8 cellular contexts compared by ENCODE assay signal in the genomic region with DNA sequence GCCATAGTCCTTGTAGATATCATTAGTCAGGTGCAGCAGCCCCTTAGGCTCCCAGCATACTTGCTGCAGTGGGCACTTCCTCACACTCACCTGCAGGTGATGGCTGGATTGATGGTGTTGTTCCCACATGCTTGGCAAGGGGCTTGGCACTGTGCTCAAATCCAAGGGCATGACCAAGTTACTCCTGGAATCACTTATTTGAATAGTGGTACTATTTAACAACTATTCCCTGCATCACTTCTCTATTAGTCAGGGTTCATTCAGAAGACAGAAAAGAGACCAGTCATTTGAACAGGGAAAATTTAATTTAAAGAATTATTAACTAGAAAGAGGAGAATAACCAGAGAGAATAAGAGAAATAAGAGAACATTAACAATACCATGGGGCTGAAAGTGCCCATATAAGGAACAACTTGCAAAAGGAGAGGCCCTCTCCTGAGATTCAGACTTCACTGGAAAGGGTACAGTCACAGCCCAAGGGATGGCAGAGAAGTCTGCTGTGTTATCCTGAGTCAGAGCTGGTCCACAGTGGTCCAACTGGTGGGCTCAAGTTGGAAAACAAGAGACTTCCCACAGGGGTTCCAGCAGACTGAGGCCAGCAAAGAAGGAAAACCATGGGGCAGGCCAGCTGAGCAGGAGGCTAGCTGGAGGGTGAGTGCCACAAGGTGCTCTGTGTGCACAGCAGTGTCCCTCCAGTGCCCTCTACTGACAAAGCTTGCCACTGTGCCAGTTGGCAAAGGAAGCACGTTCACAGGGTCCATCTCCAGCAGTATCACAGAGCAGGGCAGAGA. TPM values are rescaled to one million over a fixed set of nuclear protein-coding genes. Genes with fewer than 3 reads are reported as not detected.
DNase-seq lines count a peak whose midpoint lies in the region; ATAC-seq and TF ChIP-seq lines count a peak whose summit lies in the region.

No MANE protein-coding gene starts in this region.

- H3K36me3 ChIP-seq in IMR-90 (ENCODE audit: control insufficient read depth, insufficient read depth, low read length), result no peaks in the 10 kb centered on the region
- no peaks in the 10 kb centered on the region for H3K36me3 ChIP-seq in SJSA1

- no peak overlapping the region for H3K23ac ChIP-seq in IMR-90 (ENCODE audit: low read depth, low read length)

- H3K9me1 ChIP-seq in IMR-90 (ENCODE audit: insufficient read depth, low read length), result no peaks in the 10 kb centered on the region

- no peak overlapping the region for H4K5ac ChIP-seq in IMR-90 (ENCODE audit: low read depth, low read length)

- 0% methylated on average over 1 of the region's 1 CpG; no CpG with 5 or more reads in 1 of the 2 experiments for WGBS in IMR-90 (ENCODE audit: extremely low coverage in 2 of 2, insufficient read length in 1 of 2), 2 experiments

- peak; percentile 68 for DNase-seq in EL
- DNase-seq in IMR-90, result peak; percentile 35
- peak; percentile 44 to 72 for DNase-seq in SJSA1 (ENCODE audit: low read depth in 1 of 2, low spot score in 2 of 2)
- DNase-seq in central memory CD4-positive, alpha-beta T cell, result peak; percentile 6
- DNase-seq in kidney tubule cell (ENCODE audit: low spot score), result peak; percentile 98
- DNase-seq in stimulated activated naive CD8-positive, alpha-beta T cell treated with anti-CD3 and anti-CD28 coated beads, Interleukin-15, amount 100 ng/mL, for 72 hours, result peak in 1 of 2 donors; percentile 34
- no peak for DNase-seq in NCI-H187 treated with DMSO at 0.1 percent for 48 hours (lab: John Stamatoyannopoulos, UW)

- ATAC-seq in GM21367 (IDR thresholded peaks at IDR 0.05; ENCODE audit: unreplicated experiment) (peak; percentile 74), IMR-90 (ENCODE audit: low read depth) (peak; percentile 87)
- peak; percentile 89 for ATAC-seq in stimulated activated naive CD8-positive, alpha-beta T cell treated with anti-CD3 and anti-CD28 coated beads, Interleukin-15, amount 100 ng/mL, for 72 hours

- TF ChIP-seq POLR2A in IMR-90 (IDR thresholded peaks at IDR 0.05; ENCODE audit: low read depth, low read length), result no peak

- H3K4me1 ChIP-seq in IMR-90 (ENCODE audit: control insufficient read depth, insufficient read depth, low read length), result no peaks in the 10 kb centered on the region
- H3K4me1 ChIP-seq in SJSA1 (replicated peaks), result no peaks in the 10 kb centered on the region

- H2AFZ ChIP-seq in IMR-90 (replicated peaks; ENCODE audit: low read length, poor library complexity), result peak overlapping the region; percentile 16

- no peak overlapping the region for H3K4me3 ChIP-seq in IMR-90 (ENCODE audit: insufficient read depth, low read depth, low read length)
- H3K4me3 ChIP-seq in SJSA1, result no peak overlapping the region

- intact Hi-C loops in IMR-90 (cut with micrococcal nuclease), result loop anchor here (5.0 kb wide), 1 partner anchor 133 kb away; no protein-coding TSS in a partner anchor

- H3K4me2 ChIP-seq in IMR-90 (ENCODE audit: low read depth, low read length), result no peak overlapping the region

- H3K4me3 Mint-ChIP-seq in stimulated activated naive CD8-positive, alpha-beta T cell treated with anti-CD3 and anti-CD28 coated beads, Interleukin-15, amount 100 ng/mL, for 72 hours, result no peak overlapping the region

- H3K27ac Mint-ChIP-seq in stimulated activated naive CD8-positive, alpha-beta T cell treated with anti-CD3 and anti-CD28 coated beads, Interleukin-15, amount 100 ng/mL, for 72 hours, result no peak overlapping the region

- H2BK15ac ChIP-seq in IMR-90 (ENCODE audit: low read depth, low read length), result no peak overlapping the region

- no peak overlapping the region for H2AK5ac ChIP-seq in IMR-90 (ENCODE audit: low read depth, low read length)

- no peak overlapping the region for H3K4ac ChIP-seq in IMR-90 (ENCODE audit: low read depth, low read length)

- TF ChIP-seq RAD21 in IMR-90 (IDR thresholded peaks at IDR 0.05; ENCODE audit: low read length), result peak; percentile 36; the same call in 1 of the 2 replicates

- no peak overlapping the region for H3K14ac ChIP-seq in IMR-90 (replicated peaks; ENCODE audit: low read depth, low read length)

- H3K9me3 ChIP-seq in IMR-90 (ENCODE audit: control insufficient read depth, insufficient read depth, low read length) (no peaks in the 10 kb centered on the region), SJSA1 (replicated peaks) (no peaks in the 10 kb centered on the region)

- dilution Hi-C loops in IMR-90 (cut with HindIII; ENCODE audit: low sequenced_read_pairs, unreplicated experiment), result no loop called here

- no peak overlapping the region for H3K56ac ChIP-seq in IMR-90 (ENCODE audit: extremely low read depth, insufficient read depth, low read length)

- H3K27ac ChIP-seq in IMR-90 (ENCODE audit: insufficient read depth, low read length) (no peak overlapping the region), SJSA1 (no peak overlapping the region)

- TF ChIP-seq CTCF in IMR-90 (conservative IDR thresholded peaks at IDR 0.05; ENCODE audit: low read depth, low read length), result peak; percentile 39

- no peak overlapping the region for H3K9ac ChIP-seq in IMR-90 (ENCODE audit: low read depth, low read length)

- H4K8ac ChIP-seq in IMR-90 (ENCODE audit: low read depth in 2 of 2, low read length in 2 of 2), result no peak overlapping the region

- H4K91ac ChIP-seq in IMR-90 (ENCODE audit: insufficient read depth, low read depth, low read length), result no peak overlapping the region

- H3K4me1 Mint-ChIP-seq in stimulated activated naive CD8-positive, alpha-beta T cell treated with anti-CD3 and anti-CD28 coated beads, Interleukin-15, amount 100 ng/mL, for 72 hours, result no peaks in the 10 kb centered on the region

- no peaks in the 10 kb centered on the region for H4K20me1 ChIP-seq in IMR-90 (ENCODE audit: insufficient read depth, low read length)

- H3K27me3 Mint-ChIP-seq in stimulated activated naive CD8-positive, alpha-beta T cell treated with anti-CD3 and anti-CD28 coated beads, Interleukin-15, amount 100 ng/mL, for 72 hours, result peaks cover 18% of the 10 kb centered on the region

- H2BK20ac ChIP-seq in IMR-90 (ENCODE audit: low read depth, low read length), result no peak overlapping the region

- no peak overlapping the region for H3K18ac ChIP-seq in IMR-90 (ENCODE audit: low read depth, low read length)

- peak overlapping the region; percentile 58 for H2AK9ac ChIP-seq in IMR-90 (replicated peaks; ENCODE audit: low read depth, low read length, poor library complexity)

- POLR2A ChIA-PET in IMR-90 (lab: Charles Lee; ENCODE audit: unreplicated experiment), result interaction anchor here (0.6 kb wide), 1 partner anchor 14 kb away, joined by 3 read pairs; no protein-coding TSS in a partner anchor

- BruUV-seq in IMR-90 (replicated peaks; lab: Mats Ljungman, UMichigan), result no TSS peak

- no peaks in the 10 kb centered on the region for H3K79me1 ChIP-seq in IMR-90 (ENCODE audit: low read depth in 1 of 2, low read length in 2 of 2)

- in situ Hi-C loops in IMR-90 (cut with MboI; ENCODE audit: low sequenced_read_pairs), result no loop called here

- CTCF ChIA-PET in IMR-90 (lab: Yijun Ruan, JAX), result interaction anchor here (0.6 to 1.5 kb wide), 9 partner anchors 8 to 136 kb away, joined by 3 to 7 read pairs (median 5); partner anchors contain the start of gene SPP1

- no peak overlapping the region for H2BK5ac ChIP-seq in IMR-90 (ENCODE audit: low read depth, low read length, poor library complexity, severe bottlenecking)

- H3K27me3 ChIP-seq in IMR-90 (ENCODE audit: control insufficient read depth, insufficient read depth, low read length) (peaks cover 3% of the 10 kb centered on the region; the same call in 1 of the 2 replicates), SJSA1 (replicated peaks) (no peaks in the 10 kb centered on the region)

- no peaks in the 10 kb centered on the region for H3K9me3 Mint-ChIP-seq in stimulated activated naive CD8-positive, alpha-beta T cell treated with anti-CD3 and anti-CD28 coated beads, Interleukin-15, amount 100 ng/mL, for 72 hours

- no peak overlapping the region for H2BK120ac ChIP-seq in IMR-90 (ENCODE audit: low read depth, low read length)

TF ChIP-seq in IMR-90, 13 proteins besides CTCF, POLR2A, EP300 and RAD21:
- TF ChIP-seq MAFK (IDR thresholded peaks at IDR 0.05; ENCODE audit: low read depth, low read length) (no peak), BHLHE40 (IDR thresholded peaks at IDR 0.05; ENCODE audit: low read depth, low read length) (no peak), FOS (IDR thresholded peaks at IDR 0.05; ENCODE audit: low read depth, low read length) (no peak), CHD1 (IDR thresholded peaks at IDR 0.05; ENCODE audit: low read depth, low read length) (no peak), CEBPB (IDR thresholded peaks at IDR 0.05; ENCODE audit: low read depth, low read length) (no peak), SMC3 (IDR thresholded peaks at IDR 0.05; ENCODE audit: low read depth, low read length) (no peak), MXI1 (IDR thresholded peaks at IDR 0.05; ENCODE audit: borderline replicate concordance, low read depth, low read length) (no peak)

RNA-seq across cellular contexts. Expression of gene SPP1, which starts 9.8 kb away (rescaled TPM):
- 0.18 and 0.28 TPM in 2 replicates for total RNA-seq in IMR-90 (2012; rRNA removed)
- 0.50 and 0.62 TPM in 2 replicates for polyA plus RNA-seq in IMR-90 (2012; rRNA removed)
- polyA plus RNA-seq in IMR-90 (2012; cell fraction: cytosol; rRNA removed), result 0.26 and 0.44 TPM in 2 replicates
- 0.36 and 0.79 TPM in 2 replicates for polyA plus RNA-seq in IMR-90 (2012; cell fraction: nucleus; rRNA removed; ENCODE audit: low replicate concordance)
- total RNA-seq in SJSA1 (2014; rRNA removed; shearing (Covaris generic)), result 2.7 and 3.6 TPM in 2 replicates

RNA-seq across cellular contexts. Expression of gene PKD2, which starts 22.1 kb away (rescaled TPM):
- 51.3 and 96.7 TPM in 2 replicates for total RNA-seq in IMR-90 (2012; rRNA removed)
- polyA plus RNA-seq in IMR-90 (2012; rRNA removed), result 37.3 and 43.8 TPM in 2 replicates
- polyA plus RNA-seq in IMR-90 (2012; cell fraction: cytosol; rRNA removed), result 6.0 and 7.7 TPM in 2 replicates
- polyA plus RNA-seq in IMR-90 (2012; cell fraction: nucleus; rRNA removed; ENCODE audit: low replicate concordance), result 11.8 and 68.7 TPM in 2 replicates
- total RNA-seq in SJSA1 (2014; rRNA removed; shearing (Covaris generic)), result 37.6 and 43.2 TPM in 2 replicates
